8 cellular contexts compared by ENCODE assay signal in genomic region chrX:63686878-63687714, GRCh38.
DNase-seq lines count a peak whose midpoint lies in the region; ATAC-seq, FAIRE-seq and TF ChIP-seq lines count a peak whose summit lies in the region.

No MANE protein-coding gene starts in this region.

- H3K4me3 ChIP-seq in Jurkat, Clone E6-1 (ENCODE audit: low read length): no peak overlapping the region
- no peak overlapping the region for H3K4me3 ChIP-seq in esophagus squamous epithelium
- H3K4me3 ChIP-seq in pancreas: no peak overlapping the region

- H3K36me3 ChIP-seq in esophagus squamous epithelium (no peaks in the 10 kb centered on the region), pancreas (no peaks in the 10 kb centered on the region)

- intact Hi-C loops in esophagus squamous epithelium (cut with DNase I): no loop called here
- intact Hi-C loops in pancreas (cut with DNase I): no loop called here
- intact Hi-C loops in posterior vena cava (cut with DNase I): no loop called here

- H3K27me3 ChIP-seq in esophagus squamous epithelium (no peaks in the 10 kb centered on the region), pancreas (peaks cover 0 to 5% (median 0%) of the 10 kb centered on the region in 4 donors)

- ATAC-seq in GM19395 (IDR thresholded peaks at IDR 0.05; ENCODE audit: unreplicated experiment) (peak; percentile 90), pancreas (peak in 3 of 4 donors; percentile 62 to 75 (median 72))

- H3K27ac ChIP-seq in esophagus squamous epithelium (no peak overlapping the region), pancreas (no peak overlapping the region)

- FAIRE-seq in pancreas (lab: Jason Lieb, UNC): peak; percentile 89

- 14% methylated on average over 1 of the region's 1 CpG; no CpG with 5 or more reads in 1 of the 2 donors for WGBS in esophagus squamous epithelium, 2 donors
- WGBS in pancreas, 2 donors: 18 to 26% methylated on average over 1 of the region's 1 CpG

- no peak for TF ChIP-seq POLR2A in esophagus squamous epithelium (IDR thresholded peaks at IDR 0.05)

- TF ChIP-seq CTCF in esophagus squamous epithelium (IDR thresholded peaks at IDR 0.05) (peak in 5 of 6 experiments; percentile 22 to 58 (median 54)), pancreas (IDR thresholded peaks at IDR 0.05) (peak; percentile 33 to 64 (median 51))

- DNase-seq in EH (ENCODE audit: low read depth): peak; percentile 76
- DNase-seq in Jurkat, Clone E6-1 (ENCODE audit: low read depth, low spot score): peak; percentile 8
- DNase-seq in SW 1271 (lab: John Stamatoyannopoulos, UW): peak; percentile 2 to 48
- DNase-seq in esophagus squamous epithelium (lab: John Stamatoyannopoulos, UW): no peak
- peak in 1 of 6 donors; percentile 21 for DNase-seq in pancreas
- DNase-seq in inferior parietal cortex (ENCODE audit: extremely low spot score): no peak
- no peak for DNase-seq in posterior vena cava (ENCODE audit: low spot score)

- no peaks in the 10 kb centered on the region for H3K4me1 ChIP-seq in esophagus squamous epithelium
- no peaks in the 10 kb centered on the region for H3K4me1 ChIP-seq in pancreas

- H3K9me3 ChIP-seq in esophagus squamous epithelium (peaks cover 0 to 5% (median 0%) of the 10 kb centered on the region in 3 donors), pancreas (no peaks in the 10 kb centered on the region)

Comparison
In these comparisons a context has a peak if more than half of its experiments do, and no peak if none do; other contexts are left out.
1. DNase-seq: peak in EH (single experiment), Jurkat, Clone E6-1 (single experiment) and SW 1271 (2 of 2); none in esophagus squamous epithelium (single experiment), inferior parietal cortex (single experiment) and posterior vena cava (single experiment).